In genomic region chr2:26705126-26705525, GRCh38 we compare ENCODE assay signal across 27 cellular contexts. TPM values are rescaled to one million over a fixed set of nuclear protein-coding genes. Genes with fewer than 3 reads are reported as not detected.
"Had no signal": no experiment of that assay in that cellular context is flagged by ENCODE, and none has a peak within 500 bp of the region (broad histone marks: within the 10 kb centered on the region; RNA-seq: fewer than 3 reads in every experiment).

No MANE protein-coding gene starts in this region.

- H3K27ac Mint-ChIP-seq: activated CD4-positive, alpha-beta T cell treated with anti-CD3 and anti-CD28 coated beads, Interleukin-2, amount 10 ng/mL, durations not matched to agents 7 days and 5 days; activated CD8-positive, alpha-beta memory T cell treated with anti-CD3 and anti-CD28 coated beads, Interleukin-2, amount 10 ng/mL, durations not matched to agents 7 days and 5 days; activated CD8-positive, alpha-beta T cell treated with anti-CD3 and anti-CD28 coated beads for 36 hours; activated naive CD4-positive, alpha-beta T cell treated with anti-CD3 and anti-CD28 coated beads, Interleukin-2, amount 50 U/mL, for 24 hours; activated T-helper 1 cell treated with anti-CD3 and anti-CD28 coated beads, Interleukin-12 subunit alpha, Interleukin-12 subunit beta, Interleukin-2, Interleukin-4 antibody, amounts not matched to agents 30 ng/mL and 10 ng/mL and 1 ng/mL, durations not matched to agents 14 hours and 24 hours and 36 hours; mesothelial cell of epicardium; natural killer cell had no signal

- H3K36me3 ChIP-seq: gastroesophageal sphincter, ovary, spleen, tibial nerve had no signal

- H3K4me3 Mint-ChIP-seq: activated CD4-positive, alpha-beta T cell treated with anti-CD3 and anti-CD28 coated beads, Interleukin-2, amount 10 ng/mL, durations not matched to agents 7 days and 5 days; activated CD8-positive, alpha-beta memory T cell treated with anti-CD3 and anti-CD28 coated beads, Interleukin-2, amount 10 ng/mL, durations not matched to agents 7 days and 5 days; activated CD8-positive, alpha-beta T cell treated with anti-CD3 and anti-CD28 coated beads for 36 hours; activated naive CD4-positive, alpha-beta T cell treated with anti-CD3 and anti-CD28 coated beads, Interleukin-2, amount 50 U/mL, for 24 hours; activated T-helper 1 cell treated with anti-CD3 and anti-CD28 coated beads, Interleukin-12 subunit alpha, Interleukin-12 subunit beta, Interleukin-2, Interleukin-4 antibody, amounts not matched to agents 30 ng/mL and 10 ng/mL and 1 ng/mL, durations not matched to agents 14 hours and 24 hours and 36 hours; mesothelial cell of epicardium; natural killer cell had no signal

- DNase-seq: activated CD4-positive, alpha-beta T cell treated with anti-CD3 and anti-CD28 coated beads, Interleukin-2, amount 10 ng/mL, durations not matched to agents 7 days and 5 days; activated CD4-positive, CD25-positive, alpha-beta regulatory T cell treated with anti-CD3 and anti-CD28 coated beads, Interleukin-2, amount 50 U/mL, for 72 hours; activated CD8-positive, alpha-beta memory T cell treated with anti-CD3 and anti-CD28 coated beads, Interleukin-2, amount 10 ng/mL, durations not matched to agents 7 days and 5 days; activated CD8-positive, alpha-beta T cell treated with anti-CD3 and anti-CD28 coated beads for 36 hours; activated gamma-delta T cell treated with Interleukin-2 at 50 U/mL for 16 hours; activated T-cell treated with anti-CD3 and anti-CD28 coated beads for 4 hours; cerebellar nuclear complex; head of caudate nucleus; left colon; natural killer cell; SK-N-SH; spleen; stimulated activated CD4-positive, alpha-beta T cell treated with anti-CD3 and anti-CD28 coated beads, Interleukin-4, amount 100 ng/mL, for 1 hour; stimulated activated naive CD4-positive, alpha-beta T cell had no signal

- H3K9me3 Mint-ChIP-seq: activated CD4-positive, alpha-beta T cell treated with anti-CD3 and anti-CD28 coated beads, Interleukin-2, amount 10 ng/mL, durations not matched to agents 7 days and 5 days; activated CD8-positive, alpha-beta T cell treated with anti-CD3 and anti-CD28 coated beads for 36 hours; activated naive CD4-positive, alpha-beta T cell treated with anti-CD3 and anti-CD28 coated beads, Interleukin-2, amount 50 U/mL, for 24 hours; activated T-helper 1 cell treated with anti-CD3 and anti-CD28 coated beads, Interleukin-12 subunit alpha, Interleukin-12 subunit beta, Interleukin-2, Interleukin-4 antibody, amounts not matched to agents 30 ng/mL and 10 ng/mL and 1 ng/mL, durations not matched to agents 14 hours and 24 hours and 36 hours; mesothelial cell of epicardium; natural killer cell had no signal

- H3K4me3 ChIP-seq: gastroesophageal sphincter, ovary, spleen, tibial nerve had no signal

- H3K4me2 ChIP-seq: SK-N-SH had no signal

- H3K27me3 ChIP-seq: gastroesophageal sphincter, ovary had no signal

- H3K9me3 ChIP-seq: gastroesophageal sphincter, ovary, SK-N-SH, spleen, tibial nerve had no signal

- H3K4me1 ChIP-seq: spleen had no signal

- H3K27ac ChIP-seq: epithelial cell of prostate, ovary, spleen, VCaP had no signal

- H3K9ac ChIP-seq: SK-N-SH had no signal

- H3K4me1 Mint-ChIP-seq: activated CD4-positive, alpha-beta T cell treated with anti-CD3 and anti-CD28 coated beads, Interleukin-2, amount 10 ng/mL, durations not matched to agents 7 days and 5 days; activated CD8-positive, alpha-beta memory T cell treated with anti-CD3 and anti-CD28 coated beads, Interleukin-2, amount 10 ng/mL, durations not matched to agents 7 days and 5 days; activated naive CD4-positive, alpha-beta T cell treated with anti-CD3 and anti-CD28 coated beads, Interleukin-2, amount 50 U/mL, for 24 hours had no signal

- ATAC-seq: activated CD8-positive, alpha-beta memory T cell treated with anti-CD3 and anti-CD28 coated beads, Interleukin-2, amount 10 ng/mL, durations not matched to agents 7 days and 5 days; activated CD8-positive, alpha-beta T cell treated with anti-CD3 and anti-CD28 coated beads for 36 hours; left colon; natural killer cell had no signal

RNA-seq across cellular contexts. Expression of gene KCNK3, which starts 12.6 kb away (rescaled TPM):
- total RNA-seq: activated CD4-positive, alpha-beta T cell treated with anti-CD3 and anti-CD28 coated beads, Interleukin-2, amount 10 ng/mL, durations not matched to agents 7 days and 5 days; activated CD8-positive, alpha-beta memory T cell treated with anti-CD3 and anti-CD28 coated beads, Interleukin-2, amount 10 ng/mL, durations not matched to agents 7 days and 5 days; activated CD8-positive, alpha-beta T cell treated with anti-CD3 and anti-CD28 coated beads for 36 hours; activated T-helper 1 cell treated with anti-CD3 and anti-CD28 coated beads, Interleukin-12 subunit alpha, Interleukin-12 subunit beta, Interleukin-2, Interleukin-4 antibody, amounts not matched to agents 30 ng/mL and 10 ng/mL and 1 ng/mL, durations not matched to agents 14 hours and 24 hours and 36 hours; bronchial epithelial cell; lung microvascular endothelial cell; natural killer cell; pulmonary artery endothelial cell; T-helper 2 cell treated with Interferon-gamma antibody and Interleukin-4, amounts not matched to agents 100 ng/mL and 5 ng/mL, for 36 hours had no signal
- polyA plus RNA-seq: keratinocyte had no signal
